Comparison of ENCODE assay signal across 21 cellular contexts in the genomic region with DNA sequence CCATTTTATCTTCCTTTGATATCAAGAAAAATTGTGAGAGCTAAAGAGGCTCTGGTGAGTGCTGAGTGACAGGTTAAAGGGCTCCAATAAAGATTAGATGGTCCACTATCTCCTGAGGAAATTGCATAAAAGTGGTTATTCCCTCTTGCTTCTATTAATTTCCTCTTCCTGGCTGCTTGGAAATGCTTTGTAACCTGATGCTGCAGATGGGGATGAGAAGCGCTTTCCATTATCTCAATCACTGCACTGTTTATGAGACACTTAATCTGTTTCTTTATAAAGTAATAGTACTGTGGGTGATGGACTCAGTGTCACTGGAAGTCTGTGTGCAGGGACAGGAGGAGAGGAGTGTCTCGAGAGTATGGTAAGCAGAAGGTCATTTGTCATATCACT.
"Had no signal": no experiment of that assay in that cellular context is flagged by ENCODE, and none has a peak within 500 bp of the region (broad histone marks: within the 10 kb centered on the region; RNA-seq: fewer than 3 reads in every experiment).

No MANE protein-coding gene starts in this region.

- H3K4me2 ChIP-seq: neural progenitor cell had no signal

- H3K9me3 ChIP-seq: body of pancreas, esophagus muscularis mucosa, heart right ventricle, left ventricle myocardium inferior, mucosa of descending colon, ovary, psoas muscle, tibial artery had no signal

- ATAC-seq: activated CD8-positive, alpha-beta T cell treated with anti-CD3 and anti-CD28 coated beads, Interleukin-2, amount 10 ng/mL, durations not matched to agents 7 days and 5 days; activated T-cell treated with anti-CD3 and anti-CD28 coated beads, Interleukin-2, amount 50 U/mL, for 4 hours; body of pancreas; heart right ventricle; mucosa of descending colon; psoas muscle; right cardiac atrium; stimulated activated naive CD8-positive, alpha-beta T cell treated with anti-CD3 and anti-CD28 coated beads, Interleukin-15, Interleukin-2, amounts not matched to agents 100 U/mL and 50 U/mL, for 24 hours had no signal

- H2AFZ ChIP-seq: neural progenitor cell had no signal

- H3K27ac ChIP-seq: body of pancreas, esophagus muscularis mucosa, heart right ventricle, left ventricle myocardium inferior, neural progenitor cell, ovary, psoas muscle, skin epidermis, tibial artery had no signal

- H3K27me3 ChIP-seq: body of pancreas, esophagus muscularis mucosa, heart right ventricle, neural progenitor cell, ovary, tibial artery had no signal

- DNase-seq: activated CD4-positive, alpha-beta T cell treated with anti-CD3 and anti-CD28 coated beads, Interleukin-2, amount 10 ng/mL, durations not matched to agents 7 days and 5 days; activated CD4-positive, CD25-positive, alpha-beta regulatory T cell; activated CD8-positive, alpha-beta T cell treated with anti-CD3 and anti-CD28 coated beads, Interleukin-2, amount 10 ng/mL, durations not matched to agents 7 days and 5 days; activated naive CD4-positive, alpha-beta T cell treated with anti-CD3 and anti-CD28 coated beads for 36 hours; activated T-cell treated with anti-CD3 and anti-CD28 coated beads, Interleukin-2, amount 50 U/mL, for 4 hours; body of pancreas; dermis blood vessel endothelial cell; effector memory CD4-positive, alpha-beta T cell; heart right ventricle; left ventricle myocardium inferior; mucosa of descending colon; naive B cell; ovary; psoas muscle; right cardiac atrium; stimulated activated naive CD8-positive, alpha-beta T cell treated with anti-CD3 and anti-CD28 coated beads, Interleukin-15, Interleukin-2, amounts not matched to agents 100 U/mL and 50 U/mL, for 24 hours; substantia nigra; tibial artery had no signal

- H3K36me3 ChIP-seq: esophagus muscularis mucosa, heart right ventricle, left ventricle myocardium inferior, neural progenitor cell, ovary, tibial artery had no signal

- H3K9ac ChIP-seq: neural progenitor cell had no signal

- H3K4me3 ChIP-seq: body of pancreas, esophagus muscularis mucosa, heart right ventricle, left ventricle myocardium inferior, mucosa of descending colon, neural progenitor cell, ovary, psoas muscle, skin epidermis, tibial artery had no signal
